ENCODE assay signal across 12 cellular contexts in genomic region chr17:10369239-10369638, GRCh38. TPM values are rescaled to one million over a fixed set of nuclear protein-coding genes. Genes with fewer than 3 reads are reported as not detected.
"Had no signal": no experiment of that assay in that cellular context is flagged by ENCODE, and none has a peak within 500 bp of the region (broad histone marks: within the 10 kb centered on the region; RNA-seq: fewer than 3 reads in every experiment).

No MANE protein-coding gene starts in this region.

- ATAC-seq: GM23338, HCT116 had no signal

- DNase-seq: GM23248, GOT3, H7, H9, HCEC 1CT, HFFc6 had no signal

- H3K27ac ChIP-seq: GM23248 had no signal

- H3K4me2 ChIP-seq: GM23338 had no signal

- H3K4me1 ChIP-seq: HAP-1 had no signal

- H2AFZ ChIP-seq: GM23248 had no signal

- H3K4me3 ChIP-seq: GM23248, GM23338, HAP-1 had no signal

- H3K9me3 ChIP-seq: HAP-1 had no signal

- H3K9ac ChIP-seq: GM23248 had no signal

- FAIRE-seq: H1, H54 had no signal

- H3K9me3 Mint-ChIP-seq: GM23338, H9 had no signal

- H3K36me3 ChIP-seq: HAP-1 had no signal

- H3K27ac Mint-ChIP-seq: GM23338, H9, HFFc6 had no signal

- H3K4me3 Mint-ChIP-seq: GM23338, H9, HFFc6 had no signal

RNA-seq across cellular contexts. Expression of gene MYH13, which starts 3.6 kb away (rescaled TPM):
- total RNA-seq: GM23248, GM23338, H1, H4, H7, H9, HFFc6 had no signal
- polyA plus RNA-seq: GM23338, H1 had no signal

RNA-seq across cellular contexts. Expression of gene MYH8, which starts 52.5 kb away (rescaled TPM):
- total RNA-seq: GM23248, GM23338, H1, H7, H9, HFFc6 had no signal
- polyA plus RNA-seq: GM23248, GM23338, H1 had no signal
